ENCODE assay signal across 11 cellular contexts in the genomic region with DNA sequence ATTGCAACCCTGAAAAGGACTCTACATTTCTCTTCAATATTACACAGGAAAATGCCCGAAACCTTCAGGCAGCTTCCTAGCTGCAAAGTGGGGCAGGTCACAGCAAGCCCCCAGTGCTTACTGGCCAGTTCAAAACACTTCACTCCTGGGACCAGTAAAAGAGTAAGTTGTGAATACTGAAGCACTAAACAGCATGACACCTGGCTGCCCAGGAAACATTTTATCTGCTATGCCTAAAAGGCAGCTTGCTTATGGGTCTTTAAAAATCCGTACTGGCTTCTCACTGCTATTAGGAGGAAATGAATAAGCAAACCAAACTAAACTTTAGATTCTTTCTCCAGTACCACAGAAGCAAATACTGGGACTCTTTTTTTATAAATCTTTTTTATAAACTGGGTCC.
DNase-seq lines count a peak whose midpoint lies in the region; ATAC-seq, FAIRE-seq and TF ChIP-seq lines count a peak whose summit lies in the region.
"Had no signal": no experiment of that assay in that cellular context is flagged by ENCODE, and none has a peak within 500 bp of the region (broad histone marks: within the 10 kb centered on the region; RNA-seq: fewer than 3 reads in every experiment).

No MANE protein-coding gene starts in this region.

- no peak overlapping the region for H2BK15ac ChIP-seq in H1 (ENCODE audit: low read length)

- H3K9me3 Mint-ChIP-seq in stimulated activated naive CD8-positive, alpha-beta T cell treated with anti-CD3 and anti-CD28 coated beads, Interleukin-15, amount 100 ng/mL, for 72 hours, result no peaks in the 10 kb centered on the region
- H3K9me3 Mint-ChIP-seq in T-cell, result peaks cover 0 to 3% (median 3%) of the 10 kb centered on the region in 3 donors

- H3K9ac ChIP-seq in H1 (replicated peaks in 1 of 4; ENCODE audit: extremely low read depth in 1 of 4, low read depth in 3 of 4, low read length in 3 of 4), result no peak overlapping the region
- H3K9ac ChIP-seq in skeletal muscle satellite cell (ENCODE audit: low read depth, low read length), result peak overlapping the region; percentile 62

- H3K4me1 ChIP-seq in H1 (replicated peaks in 1 of 4; ENCODE audit: control insufficient read depth in 3 of 4, insufficient read depth in 4 of 4, low read length in 3 of 4), result peaks cover 0 to 7% (median 3%) of the 10 kb centered on the region in 4 experiments; a peak in 4 of 7 replicates
- peaks cover 33% of the 10 kb centered on the region for H3K4me1 ChIP-seq in skeletal muscle satellite cell (ENCODE audit: control insufficient read depth, insufficient read depth, low read length)
- H3K4me1 ChIP-seq: spleen had no signal

- H3K27me3 ChIP-seq in H1 (replicated peaks in 1 of 4; ENCODE audit: control insufficient read depth in 3 of 4, extremely low read depth in 1 of 4, insufficient read depth in 3 of 4, low read length in 3 of 4) (no peaks in the 10 kb centered on the region), skeletal muscle satellite cell (ENCODE audit: control insufficient read depth, insufficient read depth, low read length) (no peaks in the 10 kb centered on the region)
- H3K27me3 ChIP-seq: spleen had no signal

- POLR2A ChIA-PET in H1 (lab: Charles Lee; ENCODE audit: partially characterized antibody), result no interaction called here
- POLR2A ChIA-PET in HEK293T (lab: Yijun Ruan, JAX), result no interaction called here
- POLR2A ChIA-PET in T-cell (lab: Charles Lee), result no interaction called here

- no peak overlapping the region for H2BK5ac ChIP-seq in H1 (ENCODE audit: low read depth, low read length)

- H3K36me3 ChIP-seq in H1 (ENCODE audit: control insufficient read depth in 2 of 4, insufficient read depth in 4 of 4, low read length in 3 of 4) (no peaks in the 10 kb centered on the region), skeletal muscle satellite cell (ENCODE audit: insufficient read depth, low read length) (peaks cover 4% of the 10 kb centered on the region)
- H3K36me3 ChIP-seq: spleen had no signal

- H2BK120ac ChIP-seq in H1 (replicated peaks; ENCODE audit: low read depth, low read length), result no peak overlapping the region

- TF ChIP-seq CTCF in H1 (IDR thresholded peaks at IDR 0.05; ENCODE audit: control extremely low read depth in 1 of 3, insufficient read depth in 1 of 3, low read depth in 1 of 3, low read length in 3 of 3), result no peak

- no peak overlapping the region for H2AK5ac ChIP-seq in H1 (ENCODE audit: low read depth, low read length)

- 76% methylated on average over 2 of the region's 2 CpGs; no CpG with 5 or more reads in 1 of the 2 experiments for WGBS in H1 (ENCODE audit: extremely low coverage in 1 of 2, insufficient coverage in 1 of 2, insufficient read length in 1 of 2, insufficient replicate concordance in 2 of 2, low coverage in 1 of 2, low lambda C conversion rate in 2 of 2, missing lambda C conversion rate in 1 of 2), 2 experiments

- H2BK12ac ChIP-seq in H1 (ENCODE audit: low read depth, low read length), result no peak overlapping the region

- H3K23ac ChIP-seq in H1 (ENCODE audit: insufficient read length), result no peak overlapping the region

- ATAC-seq in stimulated activated naive CD8-positive, alpha-beta T cell treated with anti-CD3 and anti-CD28 coated beads, Interleukin-15, amount 100 ng/mL, for 72 hours, result no peak
- no peak for ATAC-seq in T-cell (replicated peaks in 1 of 4)
- ATAC-seq: K562 had no signal

- no peak overlapping the region for H3K27ac ChIP-seq in H1 (ENCODE audit: low read depth, low read length)
- H3K27ac ChIP-seq: spleen had no signal

- H3K56ac ChIP-seq in H1 (replicated peaks; ENCODE audit: insufficient read length, low read depth, low read length), result no peak overlapping the region

- no peak overlapping the region for H4K5ac ChIP-seq in H1 (ENCODE audit: insufficient read length, low read depth, low read length)

- H3K79me1 ChIP-seq in H1 (ENCODE audit: low read depth, low read length), result no peaks in the 10 kb centered on the region

- no peaks in the 10 kb centered on the region for H3K27me3 Mint-ChIP-seq in stimulated activated naive CD8-positive, alpha-beta T cell treated with anti-CD3 and anti-CD28 coated beads, Interleukin-15, amount 100 ng/mL, for 72 hours
- H3K27me3 Mint-ChIP-seq in T-cell, result no peaks in the 10 kb centered on the region

- no peaks in the 10 kb centered on the region for H3K79me2 ChIP-seq in H1 (ENCODE audit: control insufficient read depth in 1 of 2, insufficient read depth in 2 of 2, low read length in 2 of 2)

- no peak overlapping the region for H3K18ac ChIP-seq in H1 (ENCODE audit: extremely low read depth, low read length)

- no peak overlapping the region for H3K4me2 ChIP-seq in H1 (ENCODE audit: insufficient read depth in 1 of 2, low read depth in 2 of 2, low read length in 2 of 2)
- H3K4me2 ChIP-seq in skeletal muscle satellite cell (ENCODE audit: low read length), result peak overlapping the region; percentile 49

- H3K14ac ChIP-seq in H1 (ENCODE audit: insufficient read length), result no peak overlapping the region

- CTCF ChIA-PET in H1 (lab: Charles Lee; ENCODE audit: partially characterized antibody), result interaction anchor here (1.7 kb wide), 1 partner anchor 11 kb away, joined by 4 read pairs; no protein-coding TSS in a partner anchor
- CTCF ChIA-PET in HEK293T (lab: Yijun Ruan, JAX), result no interaction called here
- CTCF ChIA-PET in T-cell (lab: Charles Lee), result no interaction called here

- H3K4me3 ChIP-seq in H1 (ENCODE audit: extremely low read depth in 1 of 4, insufficient read depth in 2 of 4, low read depth in 3 of 4, low read length in 4 of 4) (no peak overlapping the region), skeletal muscle satellite cell (ENCODE audit: low read length) (no peak overlapping the region)
- H3K4me3 ChIP-seq: K562, spleen had no signal

- H3K9me3 ChIP-seq in H1 (ENCODE audit: insufficient read depth in 2 of 2, low read depth in 1 of 2, low read length in 1 of 2) (peaks cover 2 to 5% of the 10 kb centered on the region in 2 experiments; a peak in 2 of 4 replicates), skeletal muscle satellite cell (replicated peaks; ENCODE audit: low read length) (peaks cover 9% of the 10 kb centered on the region)

- no peak overlapping the region; the same call in 1 of the 2 replicates for H2BK20ac ChIP-seq in H1 (ENCODE audit: low read length)

- H2AFZ ChIP-seq in H1 (ENCODE audit: low read length), result 0 out of 2 replicates have a peak overlapping the region, but pooled peaks have one; percentile 53

- DNase-seq in NCI-H345 (lab: John Stamatoyannopoulos, UW) (peak; percentile 13), NCI-H345 treated with DMSO at 0.1 percent for 48 hours (lab: John Stamatoyannopoulos, UW; ENCODE audit: unreplicated experiment) (no peak), NCI-H510A (lab: John Stamatoyannopoulos, UW) (peak; percentile 15), H1 (ENCODE audit: low read depth in 1 of 2, low spot score in 2 of 2) (no peak), HEK293T (ENCODE audit: extremely low spot score) (no peak), T-cell (no peak)
- DNase-seq in stimulated activated naive CD8-positive, alpha-beta T cell treated with anti-CD3 and anti-CD28 coated beads, Interleukin-15, amount 100 ng/mL, for 72 hours, result no peak
- DNase-seq: effector memory CD4-positive, alpha-beta T cell; spleen had no signal

- H4K8ac ChIP-seq in H1 (ENCODE audit: extremely low read depth, insufficient read depth, low read length), result no peak overlapping the region

- no peaks in the 10 kb centered on the region for H3K36me3 Mint-ChIP-seq in T-cell

- no peak for TF ChIP-seq EP300 in H1 (IDR thresholded peaks at IDR 0.05; ENCODE audit: borderline replicate concordance in 1 of 2, low read depth in 2 of 2, low read length in 2 of 2)

- no peak for TF ChIP-seq POLR2A in H1 (IDR thresholded peaks at IDR 0.05; ENCODE audit: control extremely low read depth in 1 of 2, low read depth in 2 of 2, low read length in 2 of 2)

- H3K27ac Mint-ChIP-seq in stimulated activated naive CD8-positive, alpha-beta T cell treated with anti-CD3 and anti-CD28 coated beads, Interleukin-15, amount 100 ng/mL, for 72 hours, result no peak overlapping the region
- no peak overlapping the region for H3K27ac Mint-ChIP-seq in T-cell

- no peak overlapping the region for H3K4ac ChIP-seq in H1 (replicated peaks; ENCODE audit: insufficient read length, low read depth, low read length)

- no peaks in the 10 kb centered on the region for H3K23me2 ChIP-seq in H1 (ENCODE audit: low read depth, low read length)

- H3K4me3 Mint-ChIP-seq in stimulated activated naive CD8-positive, alpha-beta T cell treated with anti-CD3 and anti-CD28 coated beads, Interleukin-15, amount 100 ng/mL, for 72 hours, result no peak overlapping the region
- no peak overlapping the region for H3K4me3 Mint-ChIP-seq in T-cell

- H3K4me1 Mint-ChIP-seq in stimulated activated naive CD8-positive, alpha-beta T cell treated with anti-CD3 and anti-CD28 coated beads, Interleukin-15, amount 100 ng/mL, for 72 hours, result no peaks in the 10 kb centered on the region
- no peaks in the 10 kb centered on the region for H3K4me1 Mint-ChIP-seq in T-cell

- no peaks in the 10 kb centered on the region for H4K20me1 ChIP-seq in H1 (replicated peaks in 1 of 2; ENCODE audit: control insufficient read depth in 1 of 2, insufficient read depth in 2 of 2, low read length in 2 of 2)

- H4K91ac ChIP-seq in H1 (replicated peaks; ENCODE audit: insufficient read length, low read length), result no peak overlapping the region

- TF ChIP-seq RAD21 in H1 (IDR thresholded peaks at IDR 0.05 in 1 of 2, conservative IDR thresholded peaks at IDR 0.05 in 1 of 2; ENCODE audit: low read depth in 2 of 2, low read length in 2 of 2), result no peak

- no peak for FAIRE-seq in H1 (lab: Jason Lieb, UNC)
- FAIRE-seq: K562 had no signal

TF ChIP-seq in H1, 55 proteins besides CTCF, POLR2A, EP300 and RAD21 (continues in another document):
- no peak for TF ChIP-seq HDAC6 (IDR thresholded peaks at IDR 0.05; ENCODE audit: low read depth, low read length)
- no peak for TF ChIP-seq HDAC2 (IDR thresholded peaks at IDR 0.05; ENCODE audit: borderline replicate concordance in 1 of 2, low read depth in 2 of 2, low read length in 2 of 2)
- TF ChIP-seq JUND (IDR thresholded peaks at IDR 0.05; ENCODE audit: low read length), result no peak

TF ChIP-seq in HEK293T, 16 proteins besides CTCF, POLR2A, EP300 and RAD21 (continues in another document):
- no peak for TF ChIP-seq ARNT (IDR thresholded peaks at IDR 0.05)
- TF ChIP-seq CTBP1 (IDR thresholded peaks at IDR 0.05; ENCODE audit: borderline replicate concordance), result no peak
- TF ChIP-seq NFRKB (IDR thresholded peaks at IDR 0.05), result no peak
- TF ChIP-seq, protein P1, sequence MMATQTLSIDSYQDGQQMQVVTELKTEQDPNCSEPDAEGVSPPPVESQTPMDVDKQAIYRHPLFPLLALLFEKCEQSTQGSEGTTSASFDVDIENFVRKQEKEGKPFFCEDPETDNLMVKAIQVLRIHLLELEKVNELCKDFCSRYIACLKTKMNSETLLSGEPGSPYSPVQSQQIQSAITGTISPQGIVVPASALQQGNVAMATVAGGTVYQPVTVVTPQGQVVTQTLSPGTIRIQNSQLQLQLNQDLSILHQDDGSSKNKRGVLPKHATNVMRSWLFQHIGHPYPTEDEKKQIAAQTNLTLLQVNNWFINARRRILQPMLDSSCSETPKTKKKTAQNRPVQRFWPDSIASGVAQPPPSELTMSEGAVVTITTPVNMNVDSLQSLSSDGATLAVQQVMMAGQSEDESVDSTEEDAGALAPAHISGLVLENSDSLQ (IDR thresholded peaks at IDR 0.05), result no peak
- TF ChIP-seq TARDBP (IDR thresholded peaks at IDR 0.05), result no peak
- no peak for TF ChIP-seq SP1 (IDR thresholded peaks at IDR 0.05)
- no peak for TF ChIP-seq FOXM1 (IDR thresholded peaks at IDR 0.05; ENCODE audit: borderline replicate concordance)

Comparison
In these comparisons a context has a peak if more than half of its experiments do, and no peak if none do; other contexts are left out.
1. DNase-seq: peak in NCI-H345 (single experiment) and NCI-H510A (single experiment); none in NCI-H345 treated with DMSO at 0.1 percent for 48 hours (single experiment), H1 (0 of 2), stimulated activated naive CD8-positive, alpha-beta T cell treated with anti-CD3 and anti-CD28 coated beads, Interleukin-15, amount 100 ng/mL, for 72 hours (0 of 2), HEK293T (single experiment) and T-cell (0 of 34).